9 cellular contexts compared by ENCODE assay signal in genomic region chr1:109876617-109877319, GRCh38. TPM values are rescaled to one million over a fixed set of nuclear protein-coding genes. Genes with fewer than 3 reads are reported as not detected.
DNase-seq lines count a peak whose midpoint lies in the region; ATAC-seq and TF ChIP-seq lines count a peak whose summit lies in the region.
"Had no signal": no experiment of that assay in that cellular context is flagged by ENCODE, and none has a peak within 500 bp of the region (broad histone marks: within the 10 kb centered on the region; RNA-seq: fewer than 3 reads in every experiment).

No MANE protein-coding gene starts in this region.

- H2AFZ ChIP-seq in osteoblast (ENCODE audit: low read length) = no peak overlapping the region

- peak; percentile 25 for DNase-seq in ACHN
- no peak for DNase-seq in RWPE2 (ENCODE audit: low spot score)
- peak; percentile 68 for DNase-seq in fibroblast of villous mesenchyme (ENCODE audit: low read depth)
- DNase-seq in osteoblast (ENCODE audit: insufficient read length, low spot score, missing footprints) = peak; percentile 74
- no peak for DNase-seq in activated CD4-positive, CD25-positive, alpha-beta regulatory T cell (lab: John Stamatoyannopoulos, UW)
- DNase-seq in GM19238 (ENCODE audit: insufficient read length, low spot score) = no peak
- DNase-seq: NCI-H524 had no signal

- H3K27me3 ChIP-seq in RWPE2 (ENCODE audit: insufficient read depth, poor library complexity, severe bottlenecking) (no peaks in the 10 kb centered on the region), osteoblast (ENCODE audit: insufficient read depth, low read length) (no peaks in the 10 kb centered on the region)

- H3K27ac ChIP-seq in RWPE2 (ENCODE audit: poor library complexity, severe bottlenecking) = peak overlapping the region; percentile 55
- peak overlapping the region; percentile 79 for H3K27ac ChIP-seq in osteoblast (ENCODE audit: low read depth, low read length)

- in situ Hi-C loops in ACHN (cut with HindIII; ENCODE audit: low pct_ligation_motif_present, low pct_unique_long_range_greater_than_20kb, low sequenced_read_pairs) = loop anchor here (25.0 kb wide), 1 partner anchor 89 kb away; no protein-coding TSS in a partner anchor

- no peak for TF ChIP-seq CTCF in RWPE2 (IDR thresholded peaks at IDR 0.05; ENCODE audit: poor library complexity, severe bottlenecking)
- no peak for TF ChIP-seq CTCF in fibroblast of villous mesenchyme (IDR thresholded peaks at IDR 0.05; ENCODE audit: insufficient read depth, low read depth, low read length)
- no peak for TF ChIP-seq CTCF in osteoblast (IDR thresholded peaks at IDR 0.05; ENCODE audit: extremely low read depth, low read depth, low read length)

- H3K9me3 ChIP-seq in RWPE2 (ENCODE audit: severe bottlenecking) (no peaks in the 10 kb centered on the region), osteoblast (ENCODE audit: low read depth, low read length) (no peaks in the 10 kb centered on the region)

- no peaks in the 10 kb centered on the region for H3K79me2 ChIP-seq in osteoblast (ENCODE audit: insufficient read depth, low read length)

- no peaks in the 10 kb centered on the region for H4K20me1 ChIP-seq in osteoblast (ENCODE audit: insufficient read depth, low read length)

- H3K4me1 ChIP-seq in RWPE2 (ENCODE audit: insufficient read depth, poor library complexity, severe bottlenecking) (peaks cover 17% of the 10 kb centered on the region), osteoblast (ENCODE audit: insufficient read depth, low read length) (peaks cover 63% of the 10 kb centered on the region)

- peak overlapping the region; percentile 44 for H3K4me2 ChIP-seq in osteoblast (ENCODE audit: insufficient read depth, low read length)

- no peaks in the 10 kb centered on the region for H3K36me3 ChIP-seq in RWPE2 (ENCODE audit: low read depth)
- H3K36me3 ChIP-seq in osteoblast (ENCODE audit: insufficient read depth, low read length) = no peaks in the 10 kb centered on the region

- no peak overlapping the region for H3K4me3 ChIP-seq in RWPE2 (ENCODE audit: severe bottlenecking)
- no peak overlapping the region for H3K4me3 ChIP-seq in fibroblast of villous mesenchyme (ENCODE audit: low read depth, low read length)
- peak overlapping the region; percentile 17 for H3K4me3 ChIP-seq in osteoblast (ENCODE audit: insufficient read depth, low read length)

- ATAC-seq in RWPE2 (ENCODE audit: low read depth) = no peak
- ATAC-seq in GM21619 (IDR thresholded peaks at IDR 0.05; ENCODE audit: unreplicated experiment) = no peak
- no peak for ATAC-seq in esophagus mucosa

RNA-seq across cellular contexts. Expression of gene CSF1, which starts 33.9 kb away (rescaled TPM):
- total RNA-seq in fibroblast of villous mesenchyme (24.5 and 64.8 TPM in 2 replicates), osteoblast (38.0 and 53.9 TPM in 2 replicates), esophagus mucosa (4.6 TPM)

Comparison
In these comparisons a context has a peak if more than half of its experiments do, and no peak if none do; other contexts are left out.
1. DNase-seq: peak in ACHN (single experiment), fibroblast of villous mesenchyme (single experiment) and osteoblast (single experiment); none in RWPE2 (single experiment), activated CD4-positive, CD25-positive, alpha-beta regulatory T cell (0 of 4) and GM19238 (single experiment).